8 cellular contexts compared by ENCODE assay signal in the genomic region with DNA sequence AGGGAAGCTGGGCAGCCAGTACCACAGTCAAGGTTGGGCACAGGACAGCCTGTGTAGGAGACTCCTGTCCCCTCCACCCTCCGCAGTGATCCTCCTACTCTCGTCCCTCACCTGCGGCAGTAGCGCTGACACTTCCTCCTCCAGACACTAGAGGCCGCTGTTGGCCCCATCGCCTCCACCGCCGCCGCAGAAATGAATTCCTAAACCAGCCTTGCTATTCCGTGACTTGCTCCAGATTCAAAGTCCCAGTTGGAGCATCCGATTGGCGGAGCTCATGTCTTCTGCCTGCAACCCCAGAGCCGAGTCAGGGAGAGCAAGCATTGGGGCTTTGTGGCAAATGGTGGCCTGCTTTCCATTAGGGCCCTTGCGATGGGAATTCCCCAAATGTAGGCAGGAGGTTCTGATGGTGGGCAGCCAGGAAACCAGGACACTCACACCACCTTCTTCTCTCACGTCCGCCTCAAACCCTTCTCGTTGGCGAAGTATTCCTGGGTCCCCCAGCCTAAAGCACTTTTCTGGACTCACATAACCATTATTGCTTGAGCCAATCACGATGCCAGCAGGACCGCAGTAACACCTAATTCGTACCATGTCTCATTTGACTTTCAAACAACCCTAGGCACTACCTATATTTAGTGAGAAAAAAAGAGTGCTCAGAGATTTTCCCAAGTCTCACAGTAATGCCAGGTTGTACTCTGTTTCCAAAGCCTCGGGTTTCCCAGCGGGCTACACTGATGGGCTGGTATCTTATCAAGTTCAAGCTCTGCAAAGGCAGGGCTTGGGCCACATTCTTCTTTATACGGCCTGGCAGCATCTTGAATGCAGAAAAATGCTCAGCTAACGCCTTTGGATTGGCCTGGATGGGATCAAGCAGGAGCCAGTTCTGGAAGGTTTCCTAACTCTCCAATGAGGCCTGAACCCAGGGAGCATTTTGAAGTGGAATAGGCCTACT. TPM values are rescaled to one million over a fixed set of nuclear protein-coding genes. Genes with fewer than 3 reads are reported as not detected.
DNase-seq lines count a peak whose midpoint lies in the region; ATAC-seq and TF ChIP-seq lines count a peak whose summit lies in the region.

No MANE protein-coding gene starts in this region.

- no peaks in the 10 kb centered on the region for H4K20me1 ChIP-seq in neural progenitor cell (ENCODE audit: low read depth)

- peak; percentile 29 for ATAC-seq in GM18873 (IDR thresholded peaks at IDR 0.05; ENCODE audit: low FRiP score, unreplicated experiment)

- H3K4me1 Mint-ChIP-seq in neural progenitor cell, result peaks cover 36% of the 10 kb centered on the region

- no peaks in the 10 kb centered on the region for H3K79me2 ChIP-seq in neural progenitor cell (ENCODE audit: low read depth)

- no peak overlapping the region for H3K27ac Mint-ChIP-seq in neural progenitor cell

- H3K4me3 ChIP-seq in fibroblast of villous mesenchyme (ENCODE audit: low read depth, low read length), result no peak overlapping the region
- peak overlapping the region; percentile 12 for H3K4me3 ChIP-seq in neural progenitor cell
- H3K4me3 ChIP-seq in subcutaneous abdominal adipose tissue (ENCODE audit: low read depth in 1 of 5, low read length in 5 of 5), result peak overlapping the region; percentile 14 to 60 (median 44)

- DNase-seq in AG08396 (ENCODE audit: low spot score) (peak; percentile 78), KBM-7 (peak; percentile 87), RPMI7951 (ENCODE audit: low read depth) (peak; percentile 77), fibroblast of villous mesenchyme (ENCODE audit: low read depth) (peak; percentile 83), neural progenitor cell (ENCODE audit: low spot score) (peak; percentile 83)
- DNase-seq in activated effector memory CD4-positive, alpha-beta T cell treated with Interleukin-2 at 50 U/mL for 16 hours, result peak; percentile 69

- peak; percentile 96 for TF ChIP-seq CTCF in fibroblast of villous mesenchyme (IDR thresholded peaks at IDR 0.05; ENCODE audit: insufficient read depth, low read depth, low read length)
- peak; percentile 94 for TF ChIP-seq CTCF in neural progenitor cell (IDR thresholded peaks at IDR 0.05)

- peak overlapping the region; percentile 87 for H3K4me3 Mint-ChIP-seq in neural progenitor cell

- H3K36me3 ChIP-seq in neural progenitor cell (no peaks in the 10 kb centered on the region), subcutaneous abdominal adipose tissue (ENCODE audit: control insufficient read depth in 5 of 5, insufficient read depth in 5 of 5, low read length in 5 of 5) (peaks cover 0 to 27% (median 25%) of the 10 kb centered on the region in 5 donors)

- H3K27me3 Mint-ChIP-seq in neural progenitor cell (ENCODE audit: insufficient read depth, low read depth), result peaks cover 15% of the 10 kb centered on the region

- H3K27me3 ChIP-seq in neural progenitor cell (peaks cover 7% of the 10 kb centered on the region), subcutaneous abdominal adipose tissue (ENCODE audit: control insufficient read depth in 5 of 5, insufficient read depth in 4 of 5, low read length in 5 of 5) (peaks cover 0 to 2% (median 0%) of the 10 kb centered on the region in 5 donors)

- H2AFZ ChIP-seq in neural progenitor cell (replicated peaks), result peak overlapping the region; percentile 54

- H3K9ac ChIP-seq in neural progenitor cell (no peak overlapping the region), subcutaneous abdominal adipose tissue (ENCODE audit: low read length in 5 of 5) (peak overlapping the region; percentile 64 to 82 (median 78))

- in situ Hi-C loops in KBM-7 (cut with MboI; ENCODE audit: low pct_unique_long_range_greater_than_20kb, low sequenced_read_pairs), result no loop called here

- H3K36me3 Mint-ChIP-seq in neural progenitor cell, result peaks cover 4% of the 10 kb centered on the region

- H3K4me1 ChIP-seq in neural progenitor cell, result peaks cover 15% of the 10 kb centered on the region
- H3K4me1 ChIP-seq in subcutaneous abdominal adipose tissue (ENCODE audit: control insufficient read depth in 5 of 5, insufficient read depth in 5 of 5, low read length in 5 of 5), result peaks cover 6 to 30% (median 26%) of the 10 kb centered on the region in 5 donors

- H3K9me3 ChIP-seq in neural progenitor cell (ENCODE audit: low read depth) (no peaks in the 10 kb centered on the region), subcutaneous abdominal adipose tissue (ENCODE audit: control insufficient read depth in 5 of 5, low read length in 5 of 5) (no peaks in the 10 kb centered on the region)

- H3K9me3 Mint-ChIP-seq in neural progenitor cell, result no peaks in the 10 kb centered on the region

- H3K4me2 ChIP-seq in neural progenitor cell, result peak overlapping the region; percentile 79

- H3K27ac ChIP-seq in neural progenitor cell (no peak overlapping the region), subcutaneous abdominal adipose tissue (ENCODE audit: low read depth, low read length) (peak overlapping the region; percentile 95)

- H3F3A ChIP-seq in neural progenitor cell (ENCODE audit: low read depth), result peaks cover 13% of the 10 kb centered on the region

RNA-seq across cellular contexts. Expression of a gene that starts 1.2 kb away (rescaled TPM):
- 33.8 and 39.8 TPM in 2 replicates for total RNA-seq in RPMI7951 (2014; rRNA removed; shearing (Covaris generic))
- 29.6 and 33.7 TPM in 2 replicates for total RNA-seq in fibroblast of villous mesenchyme
- 35.0 and 37.0 TPM in 2 replicates for total RNA-seq in neural progenitor cell (ENCODE audit: low replicate concordance)

RNA-seq across cellular contexts. Expression of a gene that starts 24.3 kb away (rescaled TPM):
- total RNA-seq in RPMI7951 (2014; rRNA removed; shearing (Covaris generic)), result 31.1 and 42.2 TPM in 2 replicates
- total RNA-seq in fibroblast of villous mesenchyme (6.1 and 27.6 TPM in 2 replicates), neural progenitor cell (ENCODE audit: low replicate concordance) (0.56 TPM in 1 of 2 replicates, not detected in the other)

RNA-seq across cellular contexts. Expression of a gene that starts 24.9 kb away (rescaled TPM):
- total RNA-seq in RPMI7951 (2014; rRNA removed; shearing (Covaris generic)), result not detected in 2 replicates
- not detected in 2 replicates for total RNA-seq in fibroblast of villous mesenchyme
- not detected in 2 replicates for total RNA-seq in neural progenitor cell (ENCODE audit: low replicate concordance)

RNA-seq across cellular contexts. Expression of a gene that starts 31.2 kb away (rescaled TPM):
- total RNA-seq in RPMI7951 (2014; rRNA removed; shearing (Covaris generic)), result 3.2 and 4.4 TPM in 2 replicates
- total RNA-seq in fibroblast of villous mesenchyme, result 0.86 and 0.97 TPM in 2 replicates
- total RNA-seq in neural progenitor cell (ENCODE audit: low replicate concordance), result 0.60 and 4.2 TPM in 2 replicates

RNA-seq across cellular contexts. Expression of a gene that starts 32.7 kb away (rescaled TPM):
- 24.0 and 28.5 TPM in 2 replicates for total RNA-seq in RPMI7951 (2014; rRNA removed; shearing (Covaris generic))
- 22.9 and 23.2 TPM in 2 replicates for total RNA-seq in fibroblast of villous mesenchyme
- total RNA-seq in neural progenitor cell (ENCODE audit: low replicate concordance), result 19.9 and 26.8 TPM in 2 replicates
